In genomic region chr3:48465531-48466378, GRCh38 we compare ENCODE assay signal across 8 cellular contexts. TPM values are rescaled to one million over a fixed set of nuclear protein-coding genes. Genes with fewer than 3 reads are reported as not detected.
A peak's percentile ranks its signal among the peaks of the same experiment; 100 is the strongest.
DNase-seq lines count a peak whose midpoint lies in the region; TF ChIP-seq lines count a peak whose summit lies in the region.

No MANE protein-coding gene starts in this region.

- peak overlapping the region; percentile 92 for H4K91ac ChIP-seq in H9 (ENCODE audit: insufficient read length, low read depth, low read length)

- no peaks in the 10 kb centered on the region; the same call in 1 of the 2 replicates for H3K27me3 Mint-ChIP-seq in H9 (ENCODE audit: low read depth)
- no peaks in the 10 kb centered on the region for H3K27me3 Mint-ChIP-seq in type B pancreatic cell

- H2BK5ac ChIP-seq in H9 (ENCODE audit: insufficient read length, low read length) = peak overlapping the region; percentile 43

- peak overlapping the region; percentile 74 for H2BK12ac ChIP-seq in H9 (ENCODE audit: insufficient read length, low read depth, low read length)

- no peak overlapping the region for H3K23ac ChIP-seq in H9 (ENCODE audit: insufficient read length, low read depth, low read length)

- H3K56ac ChIP-seq in H9 (ENCODE audit: insufficient read length, low read depth, low read length) = no peak overlapping the region

- WGBS in H9 (ENCODE audit: extremely low coverage, insufficient read length, low lambda C conversion rate) = no CpG with 5 or more reads among the region's 21 CpGs
- 0 to 4% (median 1%) methylated on average over 5 to 21 of the region's 21 CpGs for WGBS in adrenal gland, 4 donors

- intact Hi-C loops in adrenal gland (cut with DNase I) (loop anchor here (2.0 to 5.0 kb wide), 2 partner anchors 37 to 83 kb away; partner anchors contain the start of gene SHISA5 (in 1 of the 2)), cardiac septum (cut with DNase I) (loop anchor here (1.0 kb wide), 2 partner anchors 39 to 83 kb away; partner anchors contain the start of gene SHISA5)

- no peak overlapping the region for H2AK5ac ChIP-seq in H9 (ENCODE audit: insufficient read length, low read length)

- no peak overlapping the region for H3K9ac ChIP-seq in H9 (ENCODE audit: extremely low read depth, insufficient read length, low read length)
- peak overlapping the region; percentile 93 for H3K9ac ChIP-seq in MM.1S (ENCODE audit: low read length)
- peak overlapping the region; percentile 49 for H3K9ac ChIP-seq in parathyroid adenoma

- H4K8ac ChIP-seq in H9 (replicated peaks; ENCODE audit: insufficient read length, low read depth, low read length) = no peak overlapping the region

- no peak overlapping the region for H2BK20ac ChIP-seq in H9 (ENCODE audit: low read depth, low read length, poor library complexity, severe bottlenecking)

- peak overlapping the region; percentile 97 to 99 (median 99) for H3K27ac Mint-ChIP-seq in H9
- H3K27ac Mint-ChIP-seq in type B pancreatic cell = peak overlapping the region; percentile 100

- H2AFZ ChIP-seq in H9 (ENCODE audit: low read length) = no peak overlapping the region
- peak overlapping the region; percentile 75 for H2AFZ ChIP-seq in MM.1S (ENCODE audit: low read length)
- H2AFZ ChIP-seq in parathyroid adenoma = peak overlapping the region; percentile 84

- H3K4me3 Mint-ChIP-seq in H9 (peak overlapping the region in 1 of 2 experiments; percentile 62; a peak in 4 of 5 replicates), type B pancreatic cell (peak overlapping the region; percentile 83)

- H3F3A ChIP-seq in MM.1S (ENCODE audit: insufficient read depth, low read length) = peaks cover 2% of the 10 kb centered on the region; the same call in 1 of the 2 replicates

- peaks cover 13 to 40% (median 39%) of the 10 kb centered on the region in 3 experiments for H3K36me3 Mint-ChIP-seq in H9 (ENCODE audit: insufficient read depth in 1 of 3, low read depth in 3 of 3)
- peaks cover 5% of the 10 kb centered on the region for H3K36me3 Mint-ChIP-seq in type B pancreatic cell

- DNase-seq in GF-D8 (lab: John Stamatoyannopoulos, UW) (peak; percentile 68), H9 (peak; percentile 100), MM.1S (peak; percentile 86), SW480 (ENCODE audit: low spot score) (peak; percentile 96), adrenal gland (peak; percentile 97 to 100 (median 100)), cardiac septum (ENCODE audit: low spot score) (peak; percentile 97), type B pancreatic cell (ENCODE audit: extremely low spot score, unreplicated experiment) (peak; percentile 89)

- no peaks in the 10 kb centered on the region for H3K9me2 ChIP-seq in MM.1S (replicated peaks; ENCODE audit: insufficient read depth, low read length)

- H3K27me3 ChIP-seq in H9 (ENCODE audit: insufficient read depth, low read length) (no peaks in the 10 kb centered on the region), MM.1S (replicated peaks; ENCODE audit: insufficient read depth, low read length) (no peaks in the 10 kb centered on the region), adrenal gland (no peaks in the 10 kb centered on the region), parathyroid adenoma (ENCODE audit: control insufficient read depth, insufficient read depth, low read length) (no peaks in the 10 kb centered on the region)

- peak overlapping the region; percentile 44 for H3K27ac ChIP-seq in H9 (ENCODE audit: insufficient read length, low read depth, low read length)
- peak overlapping the region; percentile 84 for H3K27ac ChIP-seq in MM.1S (ENCODE audit: low read length)
- peak overlapping the region; percentile 98 to 100 (median 100) for H3K27ac ChIP-seq in adrenal gland
- H3K27ac ChIP-seq in parathyroid adenoma = peak overlapping the region; percentile 100

- no peaks in the 10 kb centered on the region for H3K23me2 ChIP-seq in H9 (ENCODE audit: insufficient read length, low read depth, low read length, poor library complexity, severe bottlenecking)

- H3K14ac ChIP-seq in H9 (ENCODE audit: insufficient read depth, low read length) = peak overlapping the region; percentile 87

- H3K4me1 ChIP-seq in H9 (ENCODE audit: insufficient read depth, low read length) = no peaks in the 10 kb centered on the region
- H3K4me1 ChIP-seq in MM.1S (ENCODE audit: low read length) = peaks cover 21% of the 10 kb centered on the region
- peaks cover 27 to 54% of the 10 kb centered on the region in 2 donors for H3K4me1 ChIP-seq in adrenal gland (replicated peaks in 1 of 2)
- H3K4me1 ChIP-seq in parathyroid adenoma = peaks cover 13% of the 10 kb centered on the region

- TF ChIP-seq CTCF in H9 (conservative IDR thresholded peaks at IDR 0.05) (peak; percentile 72), MM.1S (IDR thresholded peaks at IDR 0.05; ENCODE audit: low read length) (peak; percentile 70), adrenal gland (IDR thresholded peaks at IDR 0.05) (peak; percentile 40 to 95 (median 85)), parathyroid adenoma (IDR thresholded peaks at IDR 0.05) (peak; percentile 85), type B pancreatic cell (conservative IDR thresholded peaks at IDR 0.05) (peak; percentile 79)

- H3K4me3 ChIP-seq in MM.1S (ENCODE audit: low read length) = peak overlapping the region; percentile 91
- H3K4me3 ChIP-seq in adrenal gland = peak overlapping the region; percentile 2 to 72 (median 53)
- H3K4me3 ChIP-seq in parathyroid adenoma (ENCODE audit: low read depth, low read length) = peak overlapping the region; percentile 64

- H3K79me2 ChIP-seq in H9 (ENCODE audit: insufficient read depth, low read length) (no peaks in the 10 kb centered on the region; the same call in 1 of the 2 replicates), MM.1S (ENCODE audit: low read length) (peaks cover 47% of the 10 kb centered on the region), parathyroid adenoma (peaks cover 17% of the 10 kb centered on the region)

- H4K5ac ChIP-seq in H9 (ENCODE audit: insufficient read length, low read depth, low read length) = peak overlapping the region; percentile 37

- H3K9me3 ChIP-seq in H9 (ENCODE audit: control insufficient read depth, low read depth, low read length) = no peaks in the 10 kb centered on the region
- no peaks in the 10 kb centered on the region for H3K9me3 ChIP-seq in MM.1S (replicated peaks; ENCODE audit: insufficient read depth, low read length)
- H3K9me3 ChIP-seq in adrenal gland (replicated peaks in 1 of 3) = no peaks in the 10 kb centered on the region
- no peaks in the 10 kb centered on the region for H3K9me3 ChIP-seq in parathyroid adenoma (ENCODE audit: control insufficient read depth, low read length)

- TF ChIP-seq POLR2A in adrenal gland (IDR thresholded peaks at IDR 0.05) = peak; percentile 31 to 93

- peak overlapping the region; percentile 92 for H3K18ac ChIP-seq in H9 (ENCODE audit: insufficient read length, low read depth, low read length)

- H2BK120ac ChIP-seq in H9 (ENCODE audit: low read depth, low read length, poor library complexity, severe bottlenecking) = peak overlapping the region; percentile 96

- H3K4me2 ChIP-seq in H9 (ENCODE audit: insufficient read depth, insufficient read length, low read length) (no peak overlapping the region), MM.1S (ENCODE audit: low read depth, low read length) (peak overlapping the region; percentile 94), parathyroid adenoma (ENCODE audit: low read length) (peak overlapping the region; percentile 95)

- H3K4me1 Mint-ChIP-seq in H9 (peaks cover 16 to 26% of the 10 kb centered on the region in 2 experiments), type B pancreatic cell (ENCODE audit: unreplicated experiment) (peaks cover 18% of the 10 kb centered on the region)

- H4K20me1 ChIP-seq in H9 (ENCODE audit: control insufficient read depth, insufficient read depth, insufficient read length) = no peaks in the 10 kb centered on the region
- H4K20me1 ChIP-seq in MM.1S (ENCODE audit: insufficient read depth, low read length) = no peaks in the 10 kb centered on the region

- peaks cover 2% of the 10 kb centered on the region; the same call in 1 of the 2 replicates for H3K36me3 ChIP-seq in MM.1S (replicated peaks; ENCODE audit: insufficient read depth, low read length)
- H3K36me3 ChIP-seq in adrenal gland (replicated peaks in 1 of 2) = peaks cover 0 to 44% of the 10 kb centered on the region in 2 donors
- no peaks in the 10 kb centered on the region for H3K36me3 ChIP-seq in parathyroid adenoma (ENCODE audit: control insufficient read depth, insufficient read depth, low read length)

- H2BK15ac ChIP-seq in H9 (ENCODE audit: low read depth, low read length) = peak overlapping the region; percentile 7; the same call in 1 of the 2 replicates

- no peaks in the 10 kb centered on the region for H3K79me1 ChIP-seq in H9 (ENCODE audit: insufficient read depth, low read depth, low read length, poor library complexity, severe bottlenecking)

- peak overlapping the region; percentile 22 for H3T11ph ChIP-seq in H9 (ENCODE audit: low read length)

- H3K4ac ChIP-seq in H9 (ENCODE audit: low read depth, low read length) = peak overlapping the region; percentile 88

- no peaks in the 10 kb centered on the region for H3K9me3 Mint-ChIP-seq in H9
- no peaks in the 10 kb centered on the region for H3K9me3 Mint-ChIP-seq in type B pancreatic cell

RNA-seq across cellular contexts. Expression of gene ATRIP, which starts 19.2 kb away (rescaled TPM):
- total RNA-seq in H9 (2021) = 16.3 and 17.5 TPM in 2 replicates
- 10 to 100 TPM in 1 of 8 donors, 1 to 10 TPM in 7; 5.1 to 15.9 (median 6.7) TPM for total RNA-seq in adrenal gland
- 1 to 10 TPM; 6.7 to 9.1 (median 8.4) TPM for polyA plus RNA-seq in adrenal gland
- total RNA-seq in cardiac septum = 4.1 TPM
- total RNA-seq in type B pancreatic cell (ENCODE audit: low replicate concordance) = 9.3 and 16.0 TPM in 2 replicates

RNA-seq across cellular contexts. Expression of gene TMA7, which starts 25.7 kb away (rescaled TPM):
- 305 and 309 TPM in 2 replicates for total RNA-seq in H9 (2021)
- total RNA-seq in adrenal gland = 100 to 1,000 TPM; 177 to 322 (median 224) TPM
- 100 to 1,000 TPM; 489 to 891 (median 742) TPM for polyA plus RNA-seq in adrenal gland
- total RNA-seq in cardiac septum = 192 TPM
- total RNA-seq in type B pancreatic cell (ENCODE audit: low replicate concordance) = 268 and 281 TPM in 2 replicates

RNA-seq across cellular contexts. Expression of gene CCDC51, which starts 25.8 kb away (rescaled TPM):
- total RNA-seq in H9 (2021) = 20.0 and 22.0 TPM in 2 replicates
- 10 to 100 TPM; 14.3 to 28.7 (median 19.5) TPM for total RNA-seq in adrenal gland
- polyA plus RNA-seq in adrenal gland = 10 to 100 TPM in 1 of 3 donors, 1 to 10 TPM in 2; 7.3 to 20.8 (median 8.0) TPM
- 8.9 TPM for total RNA-seq in cardiac septum
- total RNA-seq in type B pancreatic cell (ENCODE audit: low replicate concordance) = 15.0 and 25.7 TPM in 2 replicates

RNA-seq across cellular contexts. Expression of gene PLXNB1, which starts 35.9 kb away (rescaled TPM):
- total RNA-seq in H9 (2021) (175 and 184 TPM in 2 replicates), adrenal gland (10 to 100 TPM in 6 of 8 donors, 1 to 10 TPM in 2; 5.9 to 23.5 (median 13.7) TPM), cardiac septum (43.4 TPM), type B pancreatic cell (ENCODE audit: low replicate concordance) (212 and 367 TPM in 2 replicates)
- 100 to 1,000 TPM in 1 of 3 donors, 10 to 100 TPM in 1, 1 to 10 TPM in 1; 6.1 to 115 (median 45.6) TPM for polyA plus RNA-seq in adrenal gland

RNA-seq across cellular contexts. Expression of gene SHISA5, which starts 38.2 kb away (rescaled TPM):
- total RNA-seq in H9 (2021) (171 and 174 TPM in 2 replicates), adrenal gland (100 to 1,000 TPM; 110 to 167 (median 133) TPM), cardiac septum (47.8 TPM), type B pancreatic cell (ENCODE audit: low replicate concordance) (162 and 193 TPM in 2 replicates)
- polyA plus RNA-seq in adrenal gland = 10 to 100 TPM; 77.2 to 89.4 (median 85.6) TPM

Comparison
In these comparisons a context has a peak if more than half of its experiments do, and no peak if none do; other contexts are left out.
1. Peak in every context shown above with its lines: DNase-seq, H3K4me3 ChIP-seq and H3K27ac ChIP-seq.
2. H3K27ac ChIP-seq: peak in every context shown above with its lines; median percentile 100 in adrenal gland; 100 in parathyroid adenoma; 84 in MM.1S; 44 in H9.